1 cellular context compared by ENCODE assay signal in the genomic region with DNA sequence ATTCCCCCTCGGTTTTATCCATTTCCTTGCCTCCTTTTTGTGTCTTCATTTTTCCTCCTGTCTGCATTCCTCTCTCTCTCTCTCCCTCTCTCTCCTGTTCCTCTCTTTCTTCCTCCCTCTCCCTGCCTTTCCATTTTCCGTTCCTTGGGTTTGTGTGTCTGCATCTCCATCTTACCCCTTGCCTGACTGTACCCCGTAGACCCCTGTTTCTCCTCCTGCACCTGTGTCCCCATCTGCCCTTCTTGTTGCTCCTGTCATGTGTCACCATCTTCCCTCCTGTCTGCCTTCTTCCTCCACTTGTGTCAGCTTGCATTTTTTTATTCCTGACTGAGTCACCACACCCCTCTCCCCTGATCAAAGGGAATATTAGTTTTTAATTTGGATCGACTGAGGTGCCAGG.
TF ChIP-seq lines count a peak whose summit lies in the region.

No MANE protein-coding gene starts in this region.

TF ChIP-seq in HepG2, 621 proteins besides CTCF, POLR2A, EP300 and RAD21:
- TF ChIP-seq FOSL1 (CRISPR knock-in tag; IDR thresholded peaks at IDR 0.05; ENCODE audit: borderline replicate concordance): no peak
- peak; percentile 75 for TF ChIP-seq ZNF282 (IDR thresholded peaks at IDR 0.05; ENCODE audit: partially characterized antibody)
- no peak for TF ChIP-seq NFE2L1 (CRISPR knock-in tag; IDR thresholded peaks at IDR 0.05; ENCODE audit: borderline replicate concordance)
- TF ChIP-seq PLRG1 (conservative IDR thresholded peaks at IDR 0.05): 0 out of 2 replicates have a peak, but pooled peaks have one; percentile 14
- TF ChIP-seq, protein P1, sequence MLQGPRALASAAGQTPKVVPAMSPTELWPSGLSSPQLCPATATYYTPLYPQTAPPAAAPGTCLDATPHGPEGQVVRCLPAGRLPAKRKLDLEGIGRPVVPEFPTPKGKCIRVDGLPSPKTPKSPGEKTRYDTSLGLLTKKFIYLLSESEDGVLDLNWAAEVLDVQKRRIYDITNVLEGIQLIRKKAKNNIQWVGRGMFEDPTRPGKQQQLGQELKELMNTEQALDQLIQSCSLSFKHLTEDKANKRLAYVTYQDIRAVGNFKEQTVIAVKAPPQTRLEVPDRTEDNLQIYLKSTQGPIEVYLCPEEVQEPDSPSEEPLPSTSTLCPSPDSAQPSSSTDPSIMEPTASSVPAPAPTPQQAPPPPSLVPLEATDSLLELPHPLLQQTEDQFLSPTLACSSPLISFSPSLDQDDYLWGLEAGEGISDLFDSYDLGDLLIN (CRISPR knock-in tag; IDR thresholded peaks at IDR 0.05; ENCODE audit: borderline replicate concordance): no peak
- 0 out of 2 replicates have a peak, but pooled peaks have one; percentile 12 for TF ChIP-seq NBN (conservative IDR thresholded peaks at IDR 0.05)
- TF ChIP-seq RAD51 (IDR thresholded peaks at IDR 0.05; ENCODE audit: borderline replicate concordance): 0 out of 2 replicates have a peak, but pooled peaks have one; percentile 14
- TF ChIP-seq, protein P2, sequence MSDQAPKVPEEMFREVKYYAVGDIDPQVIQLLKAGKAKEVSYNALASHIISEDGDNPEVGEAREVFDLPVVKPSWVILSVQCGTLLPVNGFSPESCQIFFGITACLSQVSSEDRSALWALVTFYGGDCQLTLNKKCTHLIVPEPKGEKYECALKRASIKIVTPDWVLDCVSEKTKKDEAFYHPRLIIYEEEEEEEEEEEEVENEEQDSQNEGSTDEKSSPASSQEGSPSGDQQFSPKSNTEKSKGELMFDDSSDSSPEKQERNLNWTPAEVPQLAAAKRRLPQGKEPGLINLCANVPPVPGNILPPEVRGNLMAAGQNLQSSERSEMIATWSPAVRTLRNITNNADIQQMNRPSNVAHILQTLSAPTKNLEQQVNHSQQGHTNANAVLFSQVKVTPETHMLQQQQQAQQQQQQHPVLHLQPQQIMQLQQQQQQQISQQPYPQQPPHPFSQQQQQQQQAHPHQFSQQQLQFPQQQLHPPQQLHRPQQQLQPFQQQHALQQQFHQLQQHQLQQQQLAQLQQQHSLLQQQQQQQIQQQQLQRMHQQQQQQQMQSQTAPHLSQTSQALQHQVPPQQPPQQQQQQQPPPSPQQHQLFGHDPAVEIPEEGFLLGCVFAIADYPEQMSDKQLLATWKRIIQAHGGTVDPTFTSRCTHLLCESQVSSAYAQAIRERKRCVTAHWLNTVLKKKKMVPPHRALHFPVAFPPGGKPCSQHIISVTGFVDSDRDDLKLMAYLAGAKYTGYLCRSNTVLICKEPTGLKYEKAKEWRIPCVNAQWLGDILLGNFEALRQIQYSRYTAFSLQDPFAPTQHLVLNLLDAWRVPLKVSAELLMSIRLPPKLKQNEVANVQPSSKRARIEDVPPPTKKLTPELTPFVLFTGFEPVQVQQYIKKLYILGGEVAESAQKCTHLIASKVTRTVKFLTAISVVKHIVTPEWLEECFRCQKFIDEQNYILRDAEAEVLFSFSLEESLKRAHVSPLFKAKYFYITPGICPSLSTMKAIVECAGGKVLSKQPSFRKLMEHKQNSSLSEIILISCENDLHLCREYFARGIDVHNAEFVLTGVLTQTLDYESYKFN (CRISPR knock-in tag; conservative IDR thresholded peaks at IDR 0.05): no peak
- TF ChIP-seq ATF7 (IDR thresholded peaks at IDR 0.05): 0 out of 2 replicates have a peak, but pooled peaks have one; percentile 4
- no peak for TF ChIP-seq ATF7 (CRISPR knock-in tag; IDR thresholded peaks at IDR 0.05)
- no peak for TF ChIP-seq TAF15 (IDR thresholded peaks at IDR 0.05; ENCODE audit: low read depth, low read length, poor library complexity, severe bottlenecking)
- TF ChIP-seq TBX3 (IDR thresholded peaks at IDR 0.05; ENCODE audit: borderline replicate concordance): 0 out of 2 replicates have a peak, but pooled peaks have one; percentile 37
- TF ChIP-seq ZNF430 (CRISPR knock-in tag; IDR thresholded peaks at IDR 0.05): no peak
- TF ChIP-seq NKX3-1 (CRISPR knock-in tag; IDR thresholded peaks at IDR 0.05): no peak
- no peak for TF ChIP-seq ZNF251 (CRISPR knock-in tag; IDR thresholded peaks at IDR 0.05)
- TF ChIP-seq MEIS1 (CRISPR knock-in tag; IDR thresholded peaks at IDR 0.05; ENCODE audit: borderline replicate concordance): no peak
- peak; percentile 95 for TF ChIP-seq PHB2 (IDR thresholded peaks at IDR 0.05; ENCODE audit: partially characterized antibody)
- no peak for TF ChIP-seq MYNN (CRISPR knock-in tag; IDR thresholded peaks at IDR 0.05; ENCODE audit: low read depth)
